Comparison of ENCODE assay signal across 17 cellular contexts in the genomic region with DNA sequence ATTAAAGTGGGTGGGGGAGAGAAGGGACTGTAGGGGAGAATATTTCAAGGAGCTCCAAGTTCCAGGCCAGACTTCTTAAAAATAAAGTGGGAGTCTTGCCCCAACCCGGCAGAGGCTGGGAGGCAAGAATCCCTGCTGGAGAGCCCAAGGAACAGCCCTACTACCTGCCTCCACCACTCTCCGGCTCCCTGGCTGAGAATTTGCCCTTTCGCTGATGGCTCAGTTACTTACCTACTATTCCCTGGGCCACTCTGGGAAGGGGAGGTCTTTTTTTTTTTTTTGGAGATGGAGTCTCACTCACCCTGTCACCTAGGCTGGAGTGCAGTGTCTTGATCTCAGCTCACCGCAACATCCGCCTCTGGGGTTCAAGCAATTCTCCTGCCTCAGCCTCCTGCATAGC. TPM values are rescaled to one million over a fixed set of nuclear protein-coding genes. Genes with fewer than 3 reads are reported as not detected.
"Had no signal": no experiment of that assay in that cellular context is flagged by ENCODE, and none has a peak within 500 bp of the region (broad histone marks: within the 10 kb centered on the region; RNA-seq: fewer than 3 reads in every experiment).

No MANE protein-coding gene starts in this region.

- FAIRE-seq: astrocyte had no signal

- H3K27ac Mint-ChIP-seq: activated B cell treated with CpG ODN at 0.5 μM for 24 hours; activated CD8-positive, alpha-beta T cell treated with anti-CD3 and anti-CD28 coated beads for 36 hours; activated naive CD4-positive, alpha-beta T cell treated with anti-CD3 and anti-CD28 coated beads, Interleukin-2, amount 50 U/mL, for 72 hours; activated T-cell treated with anti-CD3 and anti-CD28 coated beads, Interleukin-2, amount 50 U/mL, for 72 hours; T-cell had no signal

- H3K9me3 ChIP-seq: adrenal gland, breast epithelium, tibial artery, uterus had no signal

- H3K4me3 ChIP-seq: adrenal gland, breast epithelium, tibial artery, uterus had no signal

- H3K27me3 Mint-ChIP-seq: activated B cell treated with CpG ODN at 0.5 μM for 24 hours; activated CD8-positive, alpha-beta T cell treated with anti-CD3 and anti-CD28 coated beads for 36 hours; naive thymus-derived CD8-positive, alpha-beta T cell; T-cell had no signal

- ATAC-seq: activated CD8-positive, alpha-beta T cell treated with anti-CD3 and anti-CD28 coated beads for 36 hours; activated naive CD4-positive, alpha-beta T cell treated with anti-CD3 and anti-CD28 coated beads, Interleukin-2, amount 50 U/mL, for 72 hours; activated T-cell treated with anti-CD3 and anti-CD28 coated beads, Interleukin-2, amount 50 U/mL, for 72 hours; naive thymus-derived CD8-positive, alpha-beta T cell; SK-N-SH treated with all-trans-retinoic acid at 6 μM for 48 hours; T-cell had no signal

- DNase-seq: activated CD8-positive, alpha-beta memory T cell treated with anti-CD3 and anti-CD28 coated beads, Interleukin-2, amount 50 U/mL, for 4 hours; stimulated activated CD4-positive, alpha-beta T cell treated with anti-CD3 and anti-CD28 coated beads, Interleukin-12 subunit alpha, Interleukin-12 subunit beta, amount 100 ng/mL, for 4 hours; substantia nigra; T-helper 9 cell; uterus had no signal

- H3K36me3 Mint-ChIP-seq: activated naive CD4-positive, alpha-beta T cell treated with anti-CD3 and anti-CD28 coated beads, Interleukin-2, amount 50 U/mL, for 72 hours; naive thymus-derived CD8-positive, alpha-beta T cell; T-cell had no signal

- H3K27ac ChIP-seq: adrenal gland, tibial artery, uterus had no signal

- H3K9me3 Mint-ChIP-seq: activated B cell treated with CpG ODN at 0.5 μM for 24 hours; activated CD8-positive, alpha-beta T cell treated with anti-CD3 and anti-CD28 coated beads for 36 hours; activated T-cell treated with anti-CD3 and anti-CD28 coated beads, Interleukin-2, amount 50 U/mL, for 72 hours had no signal

- H3K36me3 ChIP-seq: adrenal gland, breast epithelium, tibial artery, uterus had no signal

- H3K4me3 Mint-ChIP-seq: activated B cell treated with CpG ODN at 0.5 μM for 24 hours; activated CD8-positive, alpha-beta T cell treated with anti-CD3 and anti-CD28 coated beads for 36 hours; activated T-cell treated with anti-CD3 and anti-CD28 coated beads, Interleukin-2, amount 50 U/mL, for 72 hours; T-cell had no signal

- H3K27me3 ChIP-seq: adrenal gland, breast epithelium, tibial artery, uterus had no signal

RNA-seq across cellular contexts. Expression of a gene that starts 15.5 kb away (rescaled TPM):
- total RNA-seq: activated B cell treated with CpG ODN at 0.5 μM for 24 hours; activated CD8-positive, alpha-beta T cell treated with anti-CD3 and anti-CD28 coated beads for 36 hours; activated naive CD4-positive, alpha-beta T cell treated with anti-CD3 and anti-CD28 coated beads, Interleukin-2, amount 50 U/mL, for 72 hours; activated T-cell treated with anti-CD3 and anti-CD28 coated beads, Interleukin-2, amount 50 U/mL, for 72 hours; dermis microvascular lymphatic vessel endothelial cell; naive thymus-derived CD8-positive, alpha-beta T cell; T-cell had no signal
- polyA plus RNA-seq: naive thymus-derived CD8-positive, alpha-beta T cell had no signal

RNA-seq across cellular contexts. Expression of a gene that starts 29.8 kb away (rescaled TPM):
- total RNA-seq: activated B cell treated with CpG ODN at 0.5 μM for 24 hours; activated CD8-positive, alpha-beta T cell treated with anti-CD3 and anti-CD28 coated beads for 36 hours; activated naive CD4-positive, alpha-beta T cell treated with anti-CD3 and anti-CD28 coated beads, Interleukin-2, amount 50 U/mL, for 72 hours; activated T-cell treated with anti-CD3 and anti-CD28 coated beads, Interleukin-2, amount 50 U/mL, for 72 hours; naive thymus-derived CD8-positive, alpha-beta T cell had no signal
- polyA plus RNA-seq: naive thymus-derived CD8-positive, alpha-beta T cell had no signal
